18 cellular contexts compared by ENCODE assay signal in the genomic region with DNA sequence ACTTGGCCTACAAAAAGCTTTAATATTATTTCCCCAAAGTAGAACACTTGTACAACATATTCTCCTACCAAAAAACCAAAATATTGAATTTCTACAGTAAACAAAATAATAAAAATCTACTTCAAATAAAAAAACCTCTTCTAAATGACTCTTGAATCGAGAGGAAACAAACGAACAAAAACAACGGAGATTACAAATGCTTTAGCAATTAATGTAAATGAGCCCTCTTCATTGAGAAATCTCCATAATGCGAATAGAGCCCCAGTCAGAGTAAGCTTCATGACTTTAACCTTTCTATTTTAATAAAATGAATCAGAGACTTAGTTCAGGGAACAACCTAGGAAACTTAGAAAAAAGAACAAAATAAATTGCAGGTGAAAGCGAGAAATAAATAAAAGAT.
DNase-seq lines count a peak whose midpoint lies in the region; ATAC-seq and FAIRE-seq lines count a peak whose summit lies in the region.
"Had no signal": no experiment of that assay in that cellular context is flagged by ENCODE, and none has a peak within 500 bp of the region (broad histone marks: within the 10 kb centered on the region; RNA-seq: fewer than 3 reads in every experiment).

No MANE protein-coding gene starts in this region.

- no peaks in the 10 kb centered on the region for H3K27me3 ChIP-seq in HUES64 (ENCODE audit: insufficient read depth, low read length)
- H3K27me3 ChIP-seq: BLaER1 had no signal

- peak overlapping the region; percentile 66 for H3K27ac ChIP-seq in HUES64 (ENCODE audit: low read depth, low read length)
- H3K27ac ChIP-seq: 22Rv1, BLaER1 had no signal

- H3K36me3 ChIP-seq in HUES64 (ENCODE audit: insufficient read depth, low read length) = no peaks in the 10 kb centered on the region
- H3K36me3 ChIP-seq: BLaER1, HAP-1 had no signal

- no peak for ATAC-seq in HG03175 (IDR thresholded peaks at IDR 0.05; ENCODE audit: unreplicated experiment)
- ATAC-seq: HepG2 had no signal

- H3K4me1 ChIP-seq in HUES64 (ENCODE audit: insufficient read depth, low read length) = peaks cover 30% of the 10 kb centered on the region
- H3K4me1 ChIP-seq: BLaER1 had no signal

- DNase-seq in DMS79 treated with DMSO at 0.1 percent for 48 hours (lab: John Stamatoyannopoulos, UW) (peak; percentile 36), DMS79 (lab: John Stamatoyannopoulos, UW) (no peak), D341Med (ENCODE audit: low spot score) (no peak), NCI-H226 (no peak)
- DNase-seq: Calu3, DMS 273 treated with DMSO at 0.1 percent for 48 hours, DMS53, GF-D8, Karpas-422, KBM-7 had no signal

- no peak overlapping the region for H3K9ac ChIP-seq in HUES64 (ENCODE audit: low read depth, low read length)
- H3K9ac ChIP-seq: BLaER1 had no signal

- peak; percentile 31 for FAIRE-seq in endometrium (lab: Jason Lieb, UNC)
- FAIRE-seq: H1, HepG2 had no signal

- no peak overlapping the region for H3K4me3 ChIP-seq in HUES64 (ENCODE audit: low read length)
- H3K4me3 ChIP-seq: BLaER1, HAP-1 had no signal

- H3K9me3 ChIP-seq in HUES64 (ENCODE audit: insufficient read depth, low read depth, low read length) = 0 out of 2 replicates have a peak, but pooled peaks cover under 1% of the 10 kb centered on the region
- H3K9me3 ChIP-seq: BLaER1, HAP-1 had no signal

- 28% methylated on average over 4 of the region's 5 CpGs for WGBS in HUES64
